In genomic region chr5:143398053-143398355, GRCh38 we compare ENCODE assay signal across 10 cellular contexts. TPM values are rescaled to one million over a fixed set of nuclear protein-coding genes. Genes with fewer than 3 reads are reported as not detected.
A peak's percentile ranks its signal among the peaks of the same experiment; 100 is the strongest.
DNase-seq lines count a peak whose midpoint lies in the region; ATAC-seq and TF ChIP-seq lines count a peak whose summit lies in the region.
"Had no signal": no experiment of that assay in that cellular context is flagged by ENCODE, and none has a peak within 500 bp of the region (broad histone marks: within the 10 kb centered on the region; RNA-seq: fewer than 3 reads in every experiment).

No MANE protein-coding gene starts in this region.

- intact Hi-C loops in activated T-helper 1 cell treated with anti-CD3 and anti-CD28 coated beads, Interleukin-12 subunit alpha, Interleukin-12 subunit beta, Interleukin-2, Interleukin-4 antibody, amounts not matched to agents 30 ng/mL and 10 ng/mL and 1 ng/mL, durations not matched to agents 14 hours and 24 hours and 36 hours (cut with micrococcal nuclease), result loop anchor here (5.0 kb wide), 1 partner anchor 86 kb away; no protein-coding TSS in a partner anchor

- 43 to 46% methylated on average over 2 of the region's 2 CpGs for WGBS in gastroesophageal sphincter (ENCODE audit: low coverage in 1 of 2), 2 donors

- H3K27ac ChIP-seq in gastroesophageal sphincter (peak overlapping the region in 1 of 4 donors; percentile 96), stomach smooth muscle (ENCODE audit: low read length) (no peak overlapping the region)
- H3K27ac ChIP-seq: prostate gland had no signal

- peaks cover 61% of the 10 kb centered on the region for H3K4me1 Mint-ChIP-seq in activated CD8-positive, alpha-beta memory T cell treated with anti-CD3 and anti-CD28 coated beads, Interleukin-2, amount 10 ng/mL, durations not matched to agents 7 days and 5 days
- peaks cover 90% of the 10 kb centered on the region for H3K4me1 Mint-ChIP-seq in activated T-helper 1 cell treated with anti-CD3 and anti-CD28 coated beads, Interleukin-12 subunit alpha, Interleukin-12 subunit beta, Interleukin-2, Interleukin-4 antibody, amounts not matched to agents 30 ng/mL and 10 ng/mL and 1 ng/mL, durations not matched to agents 14 hours and 24 hours and 36 hours (ENCODE audit: low read depth)

- CTCF ChIA-PET in activated CD8-positive, alpha-beta memory T cell treated with anti-CD3 and anti-CD28 coated beads, Interleukin-2, amount 10 ng/mL, durations not matched to agents 7 days and 5 days (lab: Charles Lee), result interaction anchor here (0.6 to 2.2 kb wide), 3 partner anchors 106 to 427 kb away, joined by 3 to 6 read pairs (median 3); no protein-coding TSS in a partner anchor

- no peak for TF ChIP-seq EP300 in gastroesophageal sphincter (IDR thresholded peaks at IDR 0.05)

- H3K4me3 Mint-ChIP-seq in activated CD8-positive, alpha-beta memory T cell treated with anti-CD3 and anti-CD28 coated beads, Interleukin-2, amount 10 ng/mL, durations not matched to agents 7 days and 5 days, result peak overlapping the region; percentile 18
- H3K4me3 Mint-ChIP-seq in activated T-helper 1 cell treated with anti-CD3 and anti-CD28 coated beads, Interleukin-12 subunit alpha, Interleukin-12 subunit beta, Interleukin-2, Interleukin-4 antibody, amounts not matched to agents 30 ng/mL and 10 ng/mL and 1 ng/mL, durations not matched to agents 14 hours and 24 hours and 36 hours, result peak overlapping the region; percentile 92

- no peak for DNase-seq in activated CD8-positive, alpha-beta memory T cell treated with anti-CD3 and anti-CD28 coated beads, Interleukin-2, amount 10 ng/mL, durations not matched to agents 7 days and 5 days
- DNase-seq in activated CD8-positive, alpha-beta memory T cell treated with anti-CD3 and anti-CD28 coated beads, Interleukin-2, amount 50 U/mL, for 4 hours, result no peak
- DNase-seq in activated T-helper 1 cell treated with anti-CD3 and anti-CD28 coated beads, Interleukin-12 subunit alpha, Interleukin-12 subunit beta, Interleukin-2, Interleukin-4 antibody, amounts not matched to agents 30 ng/mL and 10 ng/mL and 1 ng/mL, durations not matched to agents 14 hours and 24 hours and 36 hours (ENCODE audit: low spot score), result no peak
- no peak for DNase-seq in HK-2 (ENCODE audit: unreplicated experiment)
- no peak for DNase-seq in HuH-7 (ENCODE audit: low spot score)
- DNase-seq: NCI-H2227 treated with DMSO at 0.1 percent for 48 hours had no signal

- no peaks in the 10 kb centered on the region for H3K36me3 ChIP-seq in gastroesophageal sphincter
- peaks cover 4 to 13% of the 10 kb centered on the region in 2 donors for H3K36me3 ChIP-seq in stomach smooth muscle (ENCODE audit: control insufficient read depth in 2 of 2, insufficient read depth in 2 of 2, low read length in 2 of 2)
- H3K36me3 ChIP-seq: prostate gland had no signal

- no peak for ATAC-seq in activated CD8-positive, alpha-beta memory T cell treated with anti-CD3 and anti-CD28 coated beads, Interleukin-2, amount 10 ng/mL, durations not matched to agents 7 days and 5 days
- ATAC-seq in gastroesophageal sphincter (no peak), HG03108 (IDR thresholded peaks at IDR 0.05; ENCODE audit: unreplicated experiment) (no peak)

- no peak for TF ChIP-seq CTCF in gastroesophageal sphincter (IDR thresholded peaks at IDR 0.05)

- H3K27me3 ChIP-seq in gastroesophageal sphincter, result no peaks in the 10 kb centered on the region
- H3K27me3 ChIP-seq in stomach smooth muscle (ENCODE audit: control insufficient read depth in 1 of 2, insufficient read depth in 2 of 2, low read length in 2 of 2), result no peaks in the 10 kb centered on the region

- H3K9me3 ChIP-seq in gastroesophageal sphincter (no peaks in the 10 kb centered on the region), stomach smooth muscle (ENCODE audit: control insufficient read depth in 2 of 2, low read length in 2 of 2) (no peaks in the 10 kb centered on the region)
- H3K9me3 ChIP-seq: prostate gland had no signal

- TF ChIP-seq POLR2A in gastroesophageal sphincter (IDR thresholded peaks at IDR 0.05), result no peak

- H3K4me3 ChIP-seq in gastroesophageal sphincter, result peak overlapping the region; percentile 54 to 93
- peak overlapping the region; percentile 87 to 89 for H3K4me3 ChIP-seq in stomach smooth muscle (ENCODE audit: low read length in 2 of 2)
- H3K4me3 ChIP-seq: prostate gland had no signal

- H3K36me3 Mint-ChIP-seq in activated CD8-positive, alpha-beta memory T cell treated with anti-CD3 and anti-CD28 coated beads, Interleukin-2, amount 10 ng/mL, durations not matched to agents 7 days and 5 days, result peaks cover 41% of the 10 kb centered on the region
- H3K36me3 Mint-ChIP-seq in activated T-helper 1 cell treated with anti-CD3 and anti-CD28 coated beads, Interleukin-12 subunit alpha, Interleukin-12 subunit beta, Interleukin-2, Interleukin-4 antibody, amounts not matched to agents 30 ng/mL and 10 ng/mL and 1 ng/mL, durations not matched to agents 14 hours and 24 hours and 36 hours (ENCODE audit: low read depth), result peaks cover 39% of the 10 kb centered on the region

- no peaks in the 10 kb centered on the region for H3K9me3 Mint-ChIP-seq in activated CD8-positive, alpha-beta memory T cell treated with anti-CD3 and anti-CD28 coated beads, Interleukin-2, amount 10 ng/mL, durations not matched to agents 7 days and 5 days (ENCODE audit: low read depth)
- no peaks in the 10 kb centered on the region for H3K9me3 Mint-ChIP-seq in activated T-helper 1 cell treated with anti-CD3 and anti-CD28 coated beads, Interleukin-12 subunit alpha, Interleukin-12 subunit beta, Interleukin-2, Interleukin-4 antibody, amounts not matched to agents 30 ng/mL and 10 ng/mL and 1 ng/mL, durations not matched to agents 14 hours and 24 hours and 36 hours

- no peak overlapping the region for H3K9ac ChIP-seq in stomach smooth muscle (ENCODE audit: low read length in 2 of 2)

- H3K27ac Mint-ChIP-seq in activated CD8-positive, alpha-beta memory T cell treated with anti-CD3 and anti-CD28 coated beads, Interleukin-2, amount 10 ng/mL, durations not matched to agents 7 days and 5 days, result no peak overlapping the region
- H3K27ac Mint-ChIP-seq in activated T-helper 1 cell treated with anti-CD3 and anti-CD28 coated beads, Interleukin-12 subunit alpha, Interleukin-12 subunit beta, Interleukin-2, Interleukin-4 antibody, amounts not matched to agents 30 ng/mL and 10 ng/mL and 1 ng/mL, durations not matched to agents 14 hours and 24 hours and 36 hours, result no peak overlapping the region

- H3K27me3 Mint-ChIP-seq in activated CD8-positive, alpha-beta memory T cell treated with anti-CD3 and anti-CD28 coated beads, Interleukin-2, amount 10 ng/mL, durations not matched to agents 7 days and 5 days, result no peaks in the 10 kb centered on the region
- no peaks in the 10 kb centered on the region for H3K27me3 Mint-ChIP-seq in activated T-helper 1 cell treated with anti-CD3 and anti-CD28 coated beads, Interleukin-12 subunit alpha, Interleukin-12 subunit beta, Interleukin-2, Interleukin-4 antibody, amounts not matched to agents 30 ng/mL and 10 ng/mL and 1 ng/mL, durations not matched to agents 14 hours and 24 hours and 36 hours (ENCODE audit: insufficient read depth)

- H3K4me1 ChIP-seq in gastroesophageal sphincter (peaks cover 3 to 71% (median 11%) of the 10 kb centered on the region in 3 donors), stomach smooth muscle (ENCODE audit: control insufficient read depth, insufficient read depth, low read length) (peaks cover 11% of the 10 kb centered on the region)

RNA-seq across cellular contexts. Expression of gene NR3C1, which starts 5.5 kb away (rescaled TPM):
- total RNA-seq in activated CD8-positive, alpha-beta memory T cell treated with anti-CD3 and anti-CD28 coated beads, Interleukin-2, amount 10 ng/mL, durations not matched to agents 7 days and 5 days, result 10 to 100 TPM; 66.2 to 77.9 TPM
- 62.7 TPM in 2 replicates for total RNA-seq in activated T-helper 1 cell treated with anti-CD3 and anti-CD28 coated beads, Interleukin-12 subunit alpha, Interleukin-12 subunit beta, Interleukin-2, Interleukin-4 antibody, amounts not matched to agents 30 ng/mL and 10 ng/mL and 1 ng/mL, durations not matched to agents 14 hours and 24 hours and 36 hours
- total RNA-seq in gastroesophageal sphincter, result 100 to 1,000 TPM in 1 of 4 donors, 10 to 100 TPM in 3; 69.7 to 103 (median 85.6) TPM
